Comparison of ENCODE assay signal across 25 cellular contexts in genomic region chrX:153522259-153522658, GRCh38. TPM values are rescaled to one million over a fixed set of nuclear protein-coding genes. Genes with fewer than 3 reads are reported as not detected.
"Had no signal": no experiment of that assay in that cellular context is flagged by ENCODE, and none has a peak within 500 bp of the region (broad histone marks: within the 10 kb centered on the region; RNA-seq: fewer than 3 reads in every experiment).

No MANE protein-coding gene starts in this region.

- H3K9me3 ChIP-seq: adrenal gland, breast epithelium, Peyer's patch, SJCRH30, SK-N-SH had no signal

- DNase-seq: activated CD4-positive, alpha-beta T cell treated with anti-CD3 and anti-CD28 coated beads for 48 hours; activated CD4-positive, alpha-beta T cell treated with anti-CD3 and anti-CD28 coated beads, Interleukin-2, amount 50 U/mL, for 4 hours; activated CD8-positive, alpha-beta memory T cell treated with anti-CD3 and anti-CD28 coated beads, Interleukin-2, amount 50 U/mL, for 48 hours; activated CD8-positive, alpha-beta T cell treated with anti-CD3 and anti-CD28 coated beads, Interleukin-2, amount 10 ng/mL, durations not matched to agents 7 days and 5 days; activated naive CD4-positive, alpha-beta T cell treated with anti-CD3 and anti-CD28 coated beads, Interleukin-2, amount 50 U/mL, for 16 hours; activated naive CD8-positive, alpha-beta T cell treated with anti-CD3 and anti-CD28 coated beads, Interleukin-2, amount 10 ng/mL, durations not matched to agents 7 days and 5 days; activated T-cell treated with anti-CD3 and anti-CD28 coated beads, Interleukin-2, amount 50 U/mL, for 1 hour; adrenal gland; anterior cingulate cortex; NCI-H1048; NCI-H146; NCI-H187 treated with DMSO at 0.1 percent for 48 hours; NCI-H2081 treated with DMSO at 0.1 percent for 48 hours; NCI-H446; Peyer's patch; Right ventricle myocardium superior; SJCRH30; T-helper 1 cell had no signal

- H3K4me3 ChIP-seq: adrenal gland, breast epithelium, Peyer's patch, SJCRH30 had no signal

- H3K4me1 ChIP-seq: adrenal gland, breast epithelium, Peyer's patch, SJCRH30 had no signal

- H3K27me3 ChIP-seq: Peyer's patch, SJCRH30 had no signal

- H3K27ac ChIP-seq: breast epithelium, Peyer's patch, RWPE1, SJCRH30, VCaP had no signal

- H3K4me2 ChIP-seq: SK-N-SH had no signal

- ATAC-seq: activated CD4-positive, CD25-positive, alpha-beta regulatory T cell treated with anti-CD3 and anti-CD28 coated beads, Interleukin-2, amount 50 U/mL, for 24 hours; activated CD8-positive, alpha-beta T cell treated with anti-CD3 and anti-CD28 coated beads, Interleukin-2, amount 10 ng/mL, durations not matched to agents 7 days and 5 days had no signal

- H3K9ac ChIP-seq: SK-N-SH had no signal

- H3K36me3 ChIP-seq: adrenal gland, breast epithelium, Peyer's patch, SJCRH30 had no signal

RNA-seq across cellular contexts. Expression of gene ATP2B3, which starts 4.8 kb away (rescaled TPM):
- total RNA-seq: activated CD8-positive, alpha-beta T cell treated with anti-CD3 and anti-CD28 coated beads, Interleukin-2, amount 10 ng/mL, durations not matched to agents 7 days and 5 days; activated naive CD8-positive, alpha-beta T cell treated with anti-CD3 and anti-CD28 coated beads, Interleukin-2, amount 10 ng/mL, durations not matched to agents 7 days and 5 days; breast epithelium; M059J; Peyer's patch; Right ventricle myocardium superior; T-helper 2 cell treated with Interferon-gamma antibody and Interleukin-4, amounts not matched to agents 100 ng/mL and 5 ng/mL, for 36 hours had no signal

RNA-seq across cellular contexts. Expression of gene BGN, which starts 27.5 kb away (rescaled TPM):
- total RNA-seq: activated CD8-positive, alpha-beta T cell treated with anti-CD3 and anti-CD28 coated beads, Interleukin-2, amount 10 ng/mL, durations not matched to agents 7 days and 5 days; activated naive CD8-positive, alpha-beta T cell treated with anti-CD3 and anti-CD28 coated beads, Interleukin-2, amount 10 ng/mL, durations not matched to agents 7 days and 5 days; T-helper 2 cell treated with Interferon-gamma antibody and Interleukin-4, amounts not matched to agents 100 ng/mL and 5 ng/mL, for 36 hours had no signal
